In the genomic region with DNA sequence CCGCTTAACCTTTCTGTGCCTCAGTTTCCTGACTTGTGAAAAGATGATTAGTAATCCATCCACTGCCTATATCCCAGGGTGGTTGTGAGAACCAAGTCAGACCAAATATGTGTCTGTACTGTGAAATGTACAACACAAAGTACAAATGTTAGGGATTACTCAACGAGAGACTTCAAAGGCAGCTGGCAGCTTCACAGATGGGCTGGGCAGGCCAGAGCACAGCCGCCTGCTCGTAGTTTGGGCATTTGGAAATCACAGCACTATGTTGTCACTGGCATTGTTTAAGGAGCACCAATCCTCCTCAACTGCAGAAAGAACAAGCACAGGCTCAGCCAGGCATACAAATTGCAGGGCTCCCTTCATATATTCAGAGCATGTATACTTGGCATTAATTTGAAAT, we compare ENCODE assay signal across 24 cellular contexts.
DNase-seq lines count a peak whose midpoint lies in the region; ATAC-seq and TF ChIP-seq lines count a peak whose summit lies in the region.
"Had no signal": no experiment of that assay in that cellular context is flagged by ENCODE, and none has a peak within 500 bp of the region (broad histone marks: within the 10 kb centered on the region; RNA-seq: fewer than 3 reads in every experiment).

No MANE protein-coding gene starts in this region.

- no peak for TF ChIP-seq POLR2A in prostate gland (IDR thresholded peaks at IDR 0.05)

- 13% methylated on average over 4 of the region's 4 CpGs for WGBS in mammary epithelial cell (ENCODE audit: low coverage, missing lambda C conversion rate)
- 53% methylated on average over 4 of the region's 4 CpGs for WGBS in prostate gland

- H3K27ac ChIP-seq in mammary epithelial cell (ENCODE audit: insufficient read depth, low read depth, low read length) (no peak overlapping the region), prostate gland (no peak overlapping the region)
- H3K27ac ChIP-seq: adrenal gland, C4-2B, gastrocnemius medialis, hepatocyte, Peyer's patch, spleen had no signal

- no peak overlapping the region for H2AFZ ChIP-seq in mammary epithelial cell (ENCODE audit: low read depth, low read length)
- H2AFZ ChIP-seq: hepatocyte had no signal

- intact Hi-C loops in mammary epithelial cell (cut with micrococcal nuclease) (no loop called here), prostate gland (cut with DNase I) (no loop called here), left colon (cut with DNase I, micrococcal nuclease) (no loop called here)

- in situ Hi-C loops in mammary epithelial cell (cut with MboI; ENCODE audit: low sequenced_read_pairs in 2 of 2) = loop anchor here in 1 of 2 donors (25.0 kb wide), 1 partner anchor 748 kb away; no protein-coding TSS in a partner anchor

- CTCF ChIA-PET in mammary epithelial cell (lab: Charles Lee; ENCODE audit: low non-redundant PET) = no interaction called here

- H3K27me3 ChIP-seq in mammary epithelial cell (ENCODE audit: insufficient read depth, low read length) = no peaks in the 10 kb centered on the region
- no peaks in the 10 kb centered on the region for H3K27me3 ChIP-seq in prostate gland (replicated peaks; ENCODE audit: insufficient read depth)
- H3K27me3 ChIP-seq: adrenal gland, gastrocnemius medialis, hepatocyte, Peyer's patch, spleen had no signal

- dilution Hi-C loops in mammary epithelial cell (cut with HindIII; ENCODE audit: low sequenced_read_pairs) = no loop called here

- no peaks in the 10 kb centered on the region for H3K4me1 ChIP-seq in mammary epithelial cell (ENCODE audit: insufficient read depth, low read length)
- H3K4me1 ChIP-seq in prostate gland (replicated peaks) = no peaks in the 10 kb centered on the region
- H3K4me1 ChIP-seq: adrenal gland, gastrocnemius medialis, Peyer's patch, spleen had no signal

- ATAC-seq in HG03520 (IDR thresholded peaks at IDR 0.05; ENCODE audit: unreplicated experiment) = no peak
- no peak for ATAC-seq in HG02678 (IDR thresholded peaks at IDR 0.05; ENCODE audit: unreplicated experiment)
- no peak for ATAC-seq in left colon
- ATAC-seq: activated T-cell treated with anti-CD3 and anti-CD28 coated beads, Interleukin-2, amount 50 U/mL, for 4 hours; gastrocnemius medialis; mucosa of descending colon; WTC11 had no signal

- peak; percentile 19 for DNase-seq in GM03348 (ENCODE audit: low spot score)
- peak; percentile 25 for DNase-seq in mammary epithelial cell
- peak; percentile 46 for DNase-seq in globus pallidus (ENCODE audit: low spot score)
- DNase-seq in prostate gland (ENCODE audit: low spot score) = peak; percentile 33
- no peak for DNase-seq in NCI-H69 (lab: John Stamatoyannopoulos, UW)
- DNase-seq in left colon = no peak
- DNase-seq: activated CD4-positive, alpha-beta T cell treated with anti-CD3 and anti-CD28 coated beads, Interleukin-2, amount 50 U/mL, for 1 hour; activated gamma-delta T cell treated with Interleukin-2 at 50 U/mL for 16 hours; activated T-cell treated with anti-CD3 and anti-CD28 coated beads, Interleukin-2, amount 50 U/mL, for 4 hours; adrenal gland; gastrocnemius medialis; immature natural killer cell; Karpas-422; mucosa of descending colon; NCI-H526; nephron progenitor cell; Peyer's patch; spleen; SW 1271 had no signal

- H3K79me2 ChIP-seq in mammary epithelial cell (ENCODE audit: insufficient read depth, low read length) = no peaks in the 10 kb centered on the region
- H3K79me2 ChIP-seq: hepatocyte had no signal

- H3K9ac ChIP-seq in mammary epithelial cell (ENCODE audit: insufficient read depth, low read length) = no peak overlapping the region

- H3K4me3 ChIP-seq in mammary epithelial cell (replicated peaks in 1 of 3; ENCODE audit: insufficient read depth in 1 of 3, low read depth in 2 of 3, low read length in 3 of 3) (no peak overlapping the region), prostate gland (no peak overlapping the region)
- H3K4me3 ChIP-seq: adrenal gland, gastrocnemius medialis, hepatocyte, mucosa of descending colon, Peyer's patch, spleen had no signal

- H3K9me3 ChIP-seq in mammary epithelial cell (replicated peaks; ENCODE audit: insufficient read depth, low read length) (no peaks in the 10 kb centered on the region), prostate gland (no peaks in the 10 kb centered on the region)
- H3K9me3 ChIP-seq: adrenal gland, gastrocnemius medialis, mucosa of descending colon, Peyer's patch, spleen had no signal

- H3K36me3 ChIP-seq in mammary epithelial cell (ENCODE audit: insufficient read depth, low read length) = no peaks in the 10 kb centered on the region
- H3K36me3 ChIP-seq in prostate gland = no peaks in the 10 kb centered on the region
- H3K36me3 ChIP-seq: adrenal gland, gastrocnemius medialis, Peyer's patch, spleen had no signal

- BruUV-seq in mammary epithelial cell (replicated peaks; lab: Mats Ljungman, UMichigan) = no TSS peak

- no peak overlapping the region for H3K4me2 ChIP-seq in mammary epithelial cell (ENCODE audit: insufficient read depth, low read depth, low read length)
- H3K4me2 ChIP-seq: hepatocyte had no signal

- H4K20me1 ChIP-seq in mammary epithelial cell (ENCODE audit: insufficient read depth, low read length) = no peaks in the 10 kb centered on the region

- TF ChIP-seq CTCF in mammary epithelial cell (conservative IDR thresholded peaks at IDR 0.05 in 1 of 2, IDR thresholded peaks at IDR 0.05 in 1 of 2; ENCODE audit: extremely low read depth in 1 of 2, insufficient read depth in 1 of 2, low read depth in 1 of 2, low read length in 2 of 2) = no peak
- TF ChIP-seq CTCF in prostate gland (IDR thresholded peaks at IDR 0.05) = no peak

Comparison
In these comparisons a context has a peak if more than half of its experiments do, and no peak if none do; other contexts are left out.
1. DNase-seq: peak in GM03348 (single experiment), mammary epithelial cell (single experiment), globus pallidus (single experiment) and prostate gland (single experiment); none in NCI-H69 (single experiment) and left colon (0 of 2).